ENCODE assay signal across 8 cellular contexts in genomic region chr17:54900457-54901229, GRCh38. TPM values are rescaled to one million over a fixed set of nuclear protein-coding genes. Genes with fewer than 3 reads are reported as not detected.
DNase-seq lines count a peak whose midpoint lies in the region; ATAC-seq, FAIRE-seq and TF ChIP-seq lines count a peak whose summit lies in the region.

TOM1L1 (plus strand) TSS chr17:54900852; CDS start chr17:54900866, 14 bp downstream.

- H3K27me3 ChIP-seq in HUES64 (ENCODE audit: insufficient read depth, low read length) (no peaks in the 10 kb centered on the region), Peyer's patch (no peaks in the 10 kb centered on the region), K562 (ENCODE audit: control insufficient read depth in 2 of 2, insufficient read depth in 2 of 2, low read length in 2 of 2) (no peaks in the 10 kb centered on the region), iPS DF 6.9 (ENCODE audit: control insufficient read depth, insufficient read depth, low read length) (no peaks in the 10 kb centered on the region), gastrocnemius medialis (peaks cover 0 to 4% (median 0%) of the 10 kb centered on the region in 3 donors)

- no peaks in the 10 kb centered on the region for H4K20me1 ChIP-seq in K562 (replicated peaks; ENCODE audit: control insufficient read depth, insufficient read depth, low read length)

- DNase-seq in DMS53 (lab: John Stamatoyannopoulos, UW) = peak; percentile 96
- DNase-seq in Peyer's patch = peak in 2 of 3 donors; percentile 88 to 93
- DNase-seq in K562 (ENCODE audit: extremely low read depth in 1 of 4, low spot score in 3 of 4) = peak; percentile 74 to 83 (median 80)
- no peak for DNase-seq in iPS DF 6.9 (ENCODE audit: low read depth, low spot score)
- DNase-seq in gastrocnemius medialis = peak; percentile 12 to 21

- peaks cover 14% of the 10 kb centered on the region for H3K79me2 ChIP-seq in K562 (ENCODE audit: control insufficient read depth, insufficient read depth, low read length)

- POLR2A ChIA-PET in K562 (lab: Yijun Ruan, JAX) = interaction anchor here (0.6 to 2.1 kb wide), 3 partner anchors 16 to 629 kb away, joined by 4 to 5 read pairs (median 5); no protein-coding TSS in a partner anchor

- TF ChIP-seq CTCF in Peyer's patch (IDR thresholded peaks at IDR 0.05) (peak in 4 of 6 experiments; percentile 9 to 77 (median 53)), K562 (IDR thresholded peaks at IDR 0.05 in 2 of 3, conservative IDR thresholded peaks at IDR 0.05 in 1 of 3; ENCODE audit: insufficient read depth in 2 of 3, low read depth in 1 of 3, low read length in 3 of 3) (peak in 2 of 3 experiments; percentile 26 to 57; a peak in 3 of 6 replicates), gastrocnemius medialis (IDR thresholded peaks at IDR 0.05 in 4 of 5, conservative IDR thresholded peaks at IDR 0.05 in 1 of 5) (no peak)

- in situ Hi-C loops in K562 (cut with MboI) (no loop called here), gastrocnemius medialis (cut with MboI; ENCODE audit: low sequenced_read_pairs in 4 of 4) (no loop called here)

- H3K9ac ChIP-seq in HUES64 (ENCODE audit: low read depth, low read length) (peak within 1 kb of the TSS; percentile 90), K562 (ENCODE audit: insufficient read depth in 1 of 2, low read depth in 2 of 2, low read length in 2 of 2) (peak within 1 kb of the TSS; percentile 62 to 95)

- peak; percentile 47 to 83 for TF ChIP-seq POLR2A in Peyer's patch (IDR thresholded peaks at IDR 0.05)
- TF ChIP-seq POLR2A in K562 (conservative IDR thresholded peaks at IDR 0.05) = peak; percentile 68
- no peak for TF ChIP-seq POLR2A in gastrocnemius medialis (IDR thresholded peaks at IDR 0.05)

- no peak within 1 kb of the TSS; the same call in none of the 2 replicates for H3K4me3 ChIP-seq in HUES64 (ENCODE audit: low read length)
- H3K4me3 ChIP-seq in Peyer's patch = peak within 1 kb of the TSS; percentile 32 to 60 (median 45)
- peak within 1 kb of the TSS; percentile 69 for H3K4me3 ChIP-seq in K562
- peak within 1 kb of the TSS; percentile 47; the same call in 1 of the 2 replicates for H3K4me3 ChIP-seq in iPS DF 6.9 (ENCODE audit: low read length)
- H3K4me3 ChIP-seq in gastrocnemius medialis = peak within 1 kb of the TSS; percentile 48 to 64 (median 58)

- FAIRE-seq in K562 (lab: Jason Lieb, UNC) = no peak

- H3K27ac ChIP-seq in HUES64 (ENCODE audit: low read depth, low read length) (peak within 1 kb of the TSS; percentile 79), Peyer's patch (peak within 1 kb of the TSS; percentile 5 to 78 (median 64)), K562 (ENCODE audit: extremely low read depth, low read depth, low read length) (peak within 1 kb of the TSS; percentile 49; the same call in 2 of the 3 replicates), iPS DF 6.9 (ENCODE audit: low read length) (no peak within 1 kb of the TSS), gastrocnemius medialis (peak within 1 kb of the TSS in 1 of 4 donors; percentile 43)

- no TSS peak for BruUV-seq in K562 (replicated peaks; lab: Mats Ljungman, UMichigan)

- no peak for TF ChIP-seq RAD21 in K562 (CRISPR knock-in tag; conservative IDR thresholded peaks at IDR 0.05 in 1 of 2, IDR thresholded peaks at IDR 0.05 in 1 of 2)

- H2AFZ ChIP-seq in K562 (ENCODE audit: low read depth, low read length) = peak within 1 kb of the TSS; percentile 96

- under 1% methylated on average over 67 of the region's 67 CpGs for WGBS in HUES64
- 2% methylated on average over 45 of the region's 67 CpGs for WGBS in K562 (ENCODE audit: insufficient coverage, low coverage, missing lambda C conversion rate)
- no CpG with 5 or more reads among the region's 67 CpGs for WGBS in iPS DF 6.9 (ENCODE audit: insufficient coverage, insufficient read length)

- CTCF ChIA-PET in K562 (lab: Yijun Ruan, JAX; ENCODE audit: low intra/inter-chr PET ratio) = interaction anchor here (0.6 kb wide), 1 partner anchor 385 kb away, joined by 10 read pairs; no protein-coding TSS in a partner anchor

- no peaks in the 10 kb centered on the region for H3K9me3 ChIP-seq in HUES64 (ENCODE audit: insufficient read depth, low read depth, low read length)
- no peaks in the 10 kb centered on the region for H3K9me3 ChIP-seq in Peyer's patch
- no peaks in the 10 kb centered on the region for H3K9me3 ChIP-seq in K562 (replicated peaks; ENCODE audit: control insufficient read depth, insufficient read depth, low read depth, low read length)
- no peaks in the 10 kb centered on the region for H3K9me3 ChIP-seq in iPS DF 6.9 (ENCODE audit: control insufficient read depth, insufficient read depth, low read length)
- no peaks in the 10 kb centered on the region for H3K9me3 ChIP-seq in gastrocnemius medialis

- no peak for TF ChIP-seq EP300 in K562 (IDR thresholded peaks at IDR 0.05; ENCODE audit: low read length)

- no peaks in the 10 kb centered on the region for H3K9me1 ChIP-seq in K562 (ENCODE audit: control insufficient read depth, insufficient read depth, low read length)

- peaks cover 21% of the 10 kb centered on the region for H3K36me3 ChIP-seq in HUES64 (ENCODE audit: insufficient read depth, low read length)
- no peaks in the 10 kb centered on the region for H3K36me3 ChIP-seq in Peyer's patch
- peaks cover 6% of the 10 kb centered on the region; the same call in 1 of the 3 replicates for H3K36me3 ChIP-seq in K562 (ENCODE audit: control insufficient read depth, insufficient read depth, low read length)
- H3K36me3 ChIP-seq in iPS DF 6.9 (ENCODE audit: control insufficient read depth, insufficient read depth, low read length) = 0 out of 2 replicates have a peak, but pooled peaks cover 2% of the 10 kb centered on the region
- no peaks in the 10 kb centered on the region for H3K36me3 ChIP-seq in gastrocnemius medialis

- H3K4me1 ChIP-seq in HUES64 (ENCODE audit: insufficient read depth, low read length) (peaks cover 22% of the 10 kb centered on the region), Peyer's patch (peaks cover 0 to 8% (median 0%) of the 10 kb centered on the region in 4 donors), K562 (replicated peaks in 1 of 2; ENCODE audit: control insufficient read depth in 2 of 2, insufficient read depth in 2 of 2, low read length in 2 of 2) (peaks cover 14 to 16% of the 10 kb centered on the region in 2 experiments; a peak in 4 of 5 replicates), iPS DF 6.9 (ENCODE audit: control insufficient read depth, insufficient read depth, low read length) (no peaks in the 10 kb centered on the region; the same call in 1 of the 2 replicates), gastrocnemius medialis (peaks cover 5 to 9% of the 10 kb centered on the region in 2 donors)

- intact Hi-C loops in K562 (cut with micrococcal nuclease) (loop anchor here (1.0 to 5.0 kb wide), 2 partner anchors 38 to 68 kb away; partner anchors contain the start of genes COX11 and STXBP4), gastrocnemius medialis (cut with DNase I; ENCODE audit: low total_unique reads) (no loop called here)

- peak within 1 kb of the TSS; percentile 91 for H3K4me2 ChIP-seq in K562 (ENCODE audit: insufficient read depth, low read length)

- peak; percentile 71 for ATAC-seq in GM21447 (IDR thresholded peaks at IDR 0.05; ENCODE audit: unreplicated experiment)
- ATAC-seq in K562 = peak; percentile 92
- ATAC-seq in gastrocnemius medialis = peak; percentile 75
- ATAC-seq in GM21526 (IDR thresholded peaks at IDR 0.05; ENCODE audit: low FRiP score, unreplicated experiment) = no peak

TF ChIP-seq in K562, 482 proteins besides CTCF, POLR2A, EP300 and RAD21 (continues in another document):
- TF ChIP-seq ZBTB7A (IDR thresholded peaks at IDR 0.05; ENCODE audit: borderline replicate concordance, control insufficient read depth, low read depth, low read length) = peak; percentile 65; the same call in 1 of the 2 replicates
- 0 out of 2 replicates have a peak, but pooled peaks have one; percentile 48 for TF ChIP-seq GATAD2A (IDR thresholded peaks at IDR 0.05)
- peak; percentile 63; the same call in 1 of the 2 replicates for TF ChIP-seq RB1 (IDR thresholded peaks at IDR 0.05; ENCODE audit: low read depth)
- peak; percentile 40 for TF ChIP-seq RBBP5 (IDR thresholded peaks at IDR 0.05; ENCODE audit: borderline replicate concordance, insufficient read depth, low read length, poor library complexity, severe bottlenecking)
- TF ChIP-seq SMARCA4 (IDR thresholded peaks at IDR 0.05) = 0 out of 2 replicates have a peak, but pooled peaks have one; percentile 17
- TF ChIP-seq NONO (IDR thresholded peaks at IDR 0.05; ENCODE audit: low read depth in 2 of 2, low read length in 1 of 2) = peak; percentile 42 to 64; a peak in 2 of 4 replicates
- TF ChIP-seq ESRRA (IDR thresholded peaks at IDR 0.05; ENCODE audit: borderline replicate concordance, low read depth) = 0 out of 2 replicates have a peak, but pooled peaks have one; percentile 16
- peak; percentile 26 for TF ChIP-seq TBP (optimal IDR thresholded peaks at IDR 0.05; ENCODE audit: low read depth, low read length)

RNA-seq across cellular contexts. Expression of gene TOM1L1, which starts in this region (rescaled TPM):
- 36.7 TPM for polyA plus RNA-seq in HUES64 (2013, experiment 1 of 2)
- polyA plus RNA-seq in HUES64 (2013, experiment 2 of 2) = 40.0 TPM
- 100 to 1,000 TPM in 1 of 4 donors, 10 to 100 TPM in 3; 35.5 to 108 (median 87.8) TPM for total RNA-seq in Peyer's patch
- 35.7 and 74.7 TPM in 2 replicates for total RNA-seq in K562 (2011; cell fraction: chromatin; rRNA removed; ENCODE audit: low replicate concordance)
- total RNA-seq in K562 (2011; cell fraction: nucleolus; rRNA removed) = 16.3 and 19.6 TPM in 2 replicates
- 33.9 and 45.3 TPM in 2 replicates for total RNA-seq in K562 (2011; cell fraction: nucleoplasm; rRNA removed)
- total RNA-seq in K562 (2014; rRNA removed) = 20.4 and 21.3 TPM in 2 replicates
- total RNA-seq in K562 (2014; rRNA removed; fragmentation: Illumina TruSeq; extraction: Trizol) = 42.6 and 48.3 TPM in 2 replicates
- total RNA-seq in K562 (2015; rRNA removed; fragmentation: Illumina TruSeq; extraction: Trizol) = 29.3 and 29.5 TPM in 2 replicates
- total RNA-seq in K562 (2021) = 29.2 and 29.5 TPM in 2 replicates
- polyA plus RNA-seq in K562 (2011; rRNA removed) = 49.7 and 74.3 TPM in 2 replicates
- 23.3 and 25.9 TPM in 2 replicates for polyA plus RNA-seq in K562 (2011; cell fraction: cytosol; rRNA removed)
- 30.9 and 31.3 TPM in 2 replicates for polyA plus RNA-seq in K562 (2011; cell fraction: nucleus; rRNA removed)
- polyA plus RNA-seq in K562 (2012) = 25.0 and 41.0 TPM in 2 replicates
- 40.0 and 45.1 TPM in 2 replicates for polyA plus RNA-seq in K562 (2014; fragmentation: Illumina TruSeq; extraction: Trizol)
- polyA plus RNA-seq in K562 (2014; fragmentation: Nextera tagmentation; extraction: Ambion mirVana) = 10 to 100 TPM; 31.0 to 39.4 TPM
- polyA plus RNA-seq in K562 (2014; rRNA removed) = 28.0 and 38.4 TPM in 2 replicates
- polyA minus RNA-seq in K562 (2011; rRNA and poly(A)+ RNA removed) = 57.5 and 70.1 TPM in 2 replicates
- 19.7 and 24.5 TPM in 2 replicates for polyA minus RNA-seq in K562 (2011; cell fraction: cytosol; rRNA and poly(A)+ RNA removed)
- polyA minus RNA-seq in K562 (2011; cell fraction: nucleus; rRNA and poly(A)+ RNA removed) = 20.2 and 22.4 TPM in 2 replicates
- 1 to 10 TPM; 2.3 to 4.7 (median 4.2) TPM for total RNA-seq in gastrocnemius medialis

Comparison
In these comparisons a context has a peak if more than half of its experiments do, and no peak if none do; other contexts are left out.
1. CTCF ChIP-seq: peak in Peyer's patch (4 of 6) and K562 (2 of 3); none in gastrocnemius medialis (0 of 5).
2. POLR2A ChIP-seq: peak in Peyer's patch (2 of 2) and K562 (single experiment); none in gastrocnemius medialis (0 of 2).